In genomic region chr11:77668760-77669159, GRCh38 we compare ENCODE assay signal across 14 cellular contexts.
"Had no signal": no experiment of that assay in that cellular context is flagged by ENCODE, and none has a peak within 500 bp of the region (broad histone marks: within the 10 kb centered on the region; RNA-seq: fewer than 3 reads in every experiment).

No MANE protein-coding gene starts in this region.

- H3K9me3 ChIP-seq: gastrocnemius medialis, heart right ventricle, pancreas had no signal

- H3K9ac ChIP-seq: neural progenitor cell had no signal

- H3K27ac ChIP-seq: cardiac muscle cell, coronary artery, gastrocnemius medialis, neural progenitor cell, pancreas had no signal

- DNase-seq: activated CD4-positive, alpha-beta T cell treated with anti-CD3 and anti-CD28 coated beads, Interleukin-2, amount 10 ng/mL, durations not matched to agents 7 days and 5 days; activated CD4-positive, CD25-positive, alpha-beta regulatory T cell; activated CD8-positive, alpha-beta memory T cell treated with anti-CD3 and anti-CD28 coated beads for 24 hours; activated naive CD4-positive, alpha-beta T cell treated with anti-CD3 and anti-CD28 coated beads, Interleukin-2, amount 10 ng/mL, durations not matched to agents 7 days and 5 days; effector CD4-positive, alpha-beta T cell; gastrocnemius medialis; heart right ventricle; pancreas; stimulated activated CD4-positive, alpha-beta T cell treated with anti-CD3 and anti-CD28 coated beads, Interleukin-15, amount 100 ng/mL, for 24 hours; stimulated activated CD4-positive, alpha-beta T cell treated with anti-CD3 and anti-CD28 coated beads, Interleukin-4, amount 100 ng/mL, for 4 hours had no signal

- H3K4me3 ChIP-seq: cardiac muscle cell, coronary artery, gastrocnemius medialis, heart right ventricle, neural progenitor cell, pancreas had no signal

- ATAC-seq: activated T-helper 17 cell treated with anti-CD3 and anti-CD28 coated beads, Interleukin-2, amount 50 U/mL, for 72 hours; gastrocnemius medialis had no signal

- H3K27me3 ChIP-seq: cardiac muscle cell, gastrocnemius medialis, heart right ventricle, neural progenitor cell, pancreas had no signal

- H3K4me1 ChIP-seq: neural progenitor cell had no signal
